8 cellular contexts compared by ENCODE assay signal in genomic region chr11:61972112-61972795, GRCh38. TPM values are rescaled to one million over a fixed set of nuclear protein-coding genes. Genes with fewer than 3 reads are reported as not detected.
DNase-seq lines count a peak whose midpoint lies in the region; ATAC-seq and TF ChIP-seq lines count a peak whose summit lies in the region.

No MANE protein-coding gene starts in this region.

- H3K36me3 Mint-ChIP-seq in stimulated activated naive CD8-positive, alpha-beta T cell treated with anti-CD3 and anti-CD28 coated beads, Interleukin-15, Interleukin-2, amounts not matched to agents 100 ng/mL and 50 ng/mL, for 24 hours (ENCODE audit: low read depth): no peaks in the 10 kb centered on the region
- H3K36me3 Mint-ChIP-seq in natural killer cell: no peaks in the 10 kb centered on the region

- H3K4me3 ChIP-seq in choroid plexus epithelial cell (ENCODE audit: low read depth, low read length): peak overlapping the region; percentile 2

- H3K4me1 Mint-ChIP-seq in stimulated activated naive CD8-positive, alpha-beta T cell treated with anti-CD3 and anti-CD28 coated beads, Interleukin-15, Interleukin-2, amounts not matched to agents 100 ng/mL and 50 ng/mL, for 24 hours (ENCODE audit: low read depth): peaks cover 53% of the 10 kb centered on the region
- peaks cover 18 to 31% of the 10 kb centered on the region in 2 donors for H3K4me1 Mint-ChIP-seq in natural killer cell

- H3K27ac Mint-ChIP-seq in stimulated activated naive CD8-positive, alpha-beta T cell treated with anti-CD3 and anti-CD28 coated beads, Interleukin-15, Interleukin-2, amounts not matched to agents 100 ng/mL and 50 ng/mL, for 24 hours: peak overlapping the region; percentile 85
- H3K27ac Mint-ChIP-seq in natural killer cell: peak overlapping the region; percentile 8 to 55

- H3K27me3 Mint-ChIP-seq in stimulated activated naive CD8-positive, alpha-beta T cell treated with anti-CD3 and anti-CD28 coated beads, Interleukin-15, Interleukin-2, amounts not matched to agents 100 ng/mL and 50 ng/mL, for 24 hours: no peaks in the 10 kb centered on the region
- no peaks in the 10 kb centered on the region for H3K27me3 Mint-ChIP-seq in natural killer cell (ENCODE audit: low read depth in 2 of 2)

- peak overlapping the region; percentile 54 for H3K4me3 Mint-ChIP-seq in stimulated activated naive CD8-positive, alpha-beta T cell treated with anti-CD3 and anti-CD28 coated beads, Interleukin-15, Interleukin-2, amounts not matched to agents 100 ng/mL and 50 ng/mL, for 24 hours
- H3K4me3 Mint-ChIP-seq in natural killer cell: no peak overlapping the region

- DNase-seq in stimulated activated naive CD8-positive, alpha-beta T cell treated with anti-CD3 and anti-CD28 coated beads, Interleukin-15, Interleukin-2, amounts not matched to agents 100 U/mL and 50 U/mL, for 24 hours: no peak
- DNase-seq in choroid plexus epithelial cell (ENCODE audit: low read depth): peak; percentile 97
- no peak for DNase-seq in natural killer cell
- no peak for DNase-seq in NCI-H187 (lab: John Stamatoyannopoulos, UW)
- no peak for DNase-seq in activated CD4-positive, alpha-beta T cell treated with anti-CD3 and anti-CD28 coated beads, Interleukin-2, amount 50 U/mL, for 4 hours

- intact Hi-C loops in natural killer cell (cut with micrococcal nuclease): no loop called here

- no peak for ATAC-seq in stimulated activated naive CD8-positive, alpha-beta T cell treated with anti-CD3 and anti-CD28 coated beads, Interleukin-15, Interleukin-2, amounts not matched to agents 100 U/mL and 50 U/mL, for 24 hours
- ATAC-seq in natural killer cell: no peak
- no peak for ATAC-seq in GM21360 (IDR thresholded peaks at IDR 0.05; ENCODE audit: unreplicated experiment)
- ATAC-seq in GM21737 (IDR thresholded peaks at IDR 0.05; ENCODE audit: unreplicated experiment): no peak

- H3K9me3 Mint-ChIP-seq in stimulated activated naive CD8-positive, alpha-beta T cell treated with anti-CD3 and anti-CD28 coated beads, Interleukin-15, Interleukin-2, amounts not matched to agents 100 ng/mL and 50 ng/mL, for 24 hours: no peaks in the 10 kb centered on the region
- H3K9me3 Mint-ChIP-seq in natural killer cell: no peaks in the 10 kb centered on the region

- TF ChIP-seq CTCF in choroid plexus epithelial cell (conservative IDR thresholded peaks at IDR 0.05; ENCODE audit: low read depth, low read length) (no peak), natural killer cell (IDR thresholded peaks at IDR 0.05) (no peak)

RNA-seq across cellular contexts. Expression of gene FTH1, which starts 4.8 kb away (rescaled TPM):
- total RNA-seq in natural killer cell: 1,000 to 10,000 TPM; 1,067 to 1,951 (median 1,796) TPM

RNA-seq across cellular contexts. Expression of gene BEST1, which starts 22.1 kb away (rescaled TPM):
- total RNA-seq in natural killer cell: 1 to 10 TPM in 2 of 3 donors, under 1 TPM in 1; 0.32 to 2.0 (median 1.4) TPM

RNA-seq across cellular contexts. Expression of gene RAB3IL1, which starts 54.9 kb away (rescaled TPM):
- not detected for total RNA-seq in natural killer cell
